1 cellular context compared by ENCODE assay signal in the genomic region with DNA sequence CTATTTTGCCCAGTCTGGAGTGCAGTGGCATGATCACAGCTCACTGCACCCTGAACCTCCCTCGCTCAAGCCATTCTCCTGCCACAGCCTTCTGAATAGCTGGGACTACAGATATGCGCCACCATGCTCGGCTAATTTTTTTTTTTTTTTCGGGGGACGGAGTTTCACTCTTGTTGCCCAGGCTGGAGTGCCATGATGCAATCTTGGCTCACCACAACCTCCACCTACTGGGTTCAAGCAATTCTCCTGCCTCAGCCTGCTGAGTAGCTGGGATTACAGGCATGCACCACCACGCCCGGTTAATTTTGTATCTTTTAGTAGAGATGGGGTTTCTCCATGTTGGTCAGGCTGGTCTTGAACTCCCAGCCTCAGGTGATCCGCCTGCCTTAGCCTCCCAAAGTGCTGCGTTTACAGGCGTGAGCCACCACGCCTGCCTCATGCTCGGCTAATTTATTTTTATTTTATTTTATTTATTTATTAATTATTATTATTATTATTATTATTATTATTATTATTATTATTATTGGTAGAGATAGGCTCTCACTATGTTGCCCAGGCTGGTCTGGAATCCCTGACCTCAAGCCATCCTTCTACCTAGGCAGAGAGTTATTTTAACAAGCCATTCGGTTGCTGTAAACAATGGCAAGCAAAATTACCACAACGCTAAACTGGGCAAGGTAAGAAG.
A peak's percentile ranks its signal among the peaks of the same experiment; 100 is the strongest.
TF ChIP-seq lines count a peak whose summit lies in the region.

No MANE protein-coding gene starts in this region.

TF ChIP-seq in HEK293, 187 proteins besides CTCF, POLR2A, EP300 and RAD21:
- 0 out of 2 replicates have a peak, but pooled peaks have one; percentile 19 for TF ChIP-seq ZIC2 (tag by site-specific recombination; IDR thresholded peaks at IDR 0.05)
